In the genomic region with DNA sequence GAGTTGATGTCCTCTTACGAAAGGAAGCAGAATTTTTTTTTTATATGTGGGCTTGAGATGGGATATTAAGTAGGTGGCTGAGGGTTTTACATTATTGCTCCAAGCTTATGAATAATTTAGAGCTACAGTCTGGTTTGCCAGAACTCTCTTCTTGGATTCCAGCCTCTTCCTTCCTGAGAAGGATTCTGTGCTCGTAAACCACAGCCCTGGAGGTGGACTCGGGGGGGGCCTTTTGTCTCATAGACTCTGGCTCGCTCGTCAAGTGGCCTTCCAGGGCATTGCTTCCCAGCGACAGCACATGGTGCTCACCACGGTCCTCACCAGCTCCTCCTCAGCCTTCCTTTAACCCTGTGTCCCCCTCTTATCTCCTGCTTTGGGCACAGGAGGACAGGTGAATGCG, we compare ENCODE assay signal across 17 cellular contexts. TPM values are rescaled to one million over a fixed set of nuclear protein-coding genes. Genes with fewer than 3 reads are reported as not detected.
DNase-seq lines count a peak whose midpoint lies in the region; ATAC-seq, FAIRE-seq and TF ChIP-seq lines count a peak whose summit lies in the region.
"Had no signal": no experiment of that assay in that cellular context is flagged by ENCODE, and none has a peak within 500 bp of the region (broad histone marks: within the 10 kb centered on the region; RNA-seq: fewer than 3 reads in every experiment).

No MANE protein-coding gene starts in this region.

- no TSS peak for BruUV-seq in GM12878 (replicated peaks; lab: Mats Ljungman, UMichigan)

- TF ChIP-seq RAD21 in GM12878 (IDR thresholded peaks at IDR 0.05; ENCODE audit: insufficient read depth, low read depth, low read length) = no peak

- peaks cover 60% of the 10 kb centered on the region for H3K36me3 ChIP-seq in BLaER1
- peaks cover 4 to 7% of the 10 kb centered on the region in 2 experiments; a peak in 3 of 4 replicates for H3K36me3 ChIP-seq in GM12878 (ENCODE audit: control insufficient read depth in 2 of 2, insufficient read depth in 2 of 2, low read length in 1 of 2)
- H3K36me3 ChIP-seq in psoas muscle (ENCODE audit: insufficient read depth in 1 of 2, low read depth in 1 of 2) = peaks cover 0 to 10% of the 10 kb centered on the region in 2 donors
- H3K36me3 ChIP-seq: adrenal gland had no signal

- POLR2A ChIA-PET in GM12878 (lab: Charles Lee) = no interaction called here

- H2AFZ ChIP-seq in GM12878 (ENCODE audit: control insufficient read depth, low read depth, low read length) = no peak overlapping the region
- H2AFZ ChIP-seq: parathyroid adenoma had no signal

- H3K9me3 ChIP-seq in BLaER1 = no peaks in the 10 kb centered on the region
- H3K9me3 ChIP-seq in GM12878 (replicated peaks; ENCODE audit: control insufficient read depth, insufficient read depth, low read length) = no peaks in the 10 kb centered on the region
- no peaks in the 10 kb centered on the region for H3K9me3 ChIP-seq in psoas muscle
- H3K9me3 ChIP-seq: adrenal gland had no signal

- H3K9ac ChIP-seq in BLaER1 = no peak overlapping the region
- H3K9ac ChIP-seq in GM12878 (ENCODE audit: control insufficient read depth, insufficient read depth, low read length) = no peak overlapping the region
- H3K9ac ChIP-seq: parathyroid adenoma had no signal

- H3K27ac ChIP-seq in BLaER1 (0 out of 2 replicates have a peak overlapping the region, but pooled peaks have one; percentile 1), GM12878 (ENCODE audit: control insufficient read depth, insufficient read depth) (no peak overlapping the region; the same call in 1 of the 2 replicates), psoas muscle (peak overlapping the region; percentile 96), coronary artery (peak overlapping the region in 1 of 2 donors; percentile 44)
- H3K27ac ChIP-seq: parathyroid adenoma had no signal

- no peak for TF ChIP-seq EP300 in GM12878 (IDR thresholded peaks at IDR 0.05; ENCODE audit: borderline replicate concordance in 1 of 2, control insufficient read depth in 1 of 2, low read depth in 2 of 2, low read length in 2 of 2)

- RAD21 ChIA-PET in GM12878 (lab: Charles Lee; ENCODE audit: unreplicated experiment) = no interaction called here

- H3K27ac Mint-ChIP-seq in activated T-helper 2 cell treated with anti-CD3 and anti-CD28 coated beads, Interferon-gamma antibody, Interleukin-2, Interleukin-4, amounts not matched to agents 10 μg/mL and 5 μg/mL and 100 μg/mL, durations not matched to agents 14 hours and 24 hours and 36 hours = no peak overlapping the region

- no peaks in the 10 kb centered on the region for H3K9me3 Mint-ChIP-seq in activated T-helper 2 cell treated with anti-CD3 and anti-CD28 coated beads, Interferon-gamma antibody, Interleukin-2, Interleukin-4, amounts not matched to agents 10 μg/mL and 5 μg/mL and 100 μg/mL, durations not matched to agents 14 hours and 24 hours and 36 hours
- H3K9me3 Mint-ChIP-seq: T-cell had no signal

- in situ Hi-C loops in GM13977 (cut with MboI; ENCODE audit: low pct_unique_long_range_greater_than_20kb, low sequenced_read_pairs, unreplicated experiment) = no loop called here
- in situ Hi-C loops in GM12878 (cut with MboI) = no loop called here

- H3K4me1 ChIP-seq in BLaER1 = peaks cover 12% of the 10 kb centered on the region; the same call in 1 of the 2 replicates
- peaks cover 14% of the 10 kb centered on the region for H3K4me1 ChIP-seq in GM12878 (ENCODE audit: control insufficient read depth, insufficient read depth, low read length)
- peaks cover 84% of the 10 kb centered on the region for H3K4me1 ChIP-seq in psoas muscle
- H3K4me1 ChIP-seq: parathyroid adenoma had no signal

- no peak overlapping the region for H3K4me3 Mint-ChIP-seq in activated T-helper 2 cell treated with anti-CD3 and anti-CD28 coated beads, Interferon-gamma antibody, Interleukin-2, Interleukin-4, amounts not matched to agents 10 μg/mL and 5 μg/mL and 100 μg/mL, durations not matched to agents 14 hours and 24 hours and 36 hours (ENCODE audit: low read depth)
- H3K4me3 Mint-ChIP-seq: T-cell had no signal

- SMC1A ChIA-PET in GM12878 (lab: Charles Lee; ENCODE audit: uncharacterized antibody, unreplicated experiment) = interaction anchor here (1.9 kb wide), 1 partner anchor 11 kb away, joined by 7 read pairs; no protein-coding TSS in a partner anchor

- peaks cover 7% of the 10 kb centered on the region for H3K4me1 Mint-ChIP-seq in activated T-helper 2 cell treated with anti-CD3 and anti-CD28 coated beads, Interferon-gamma antibody, Interleukin-2, Interleukin-4, amounts not matched to agents 10 μg/mL and 5 μg/mL and 100 μg/mL, durations not matched to agents 14 hours and 24 hours and 36 hours (ENCODE audit: low read depth)

- no peak for TF ChIP-seq POLR2A in GM12878 (IDR thresholded peaks at IDR 0.05; ENCODE audit: low read depth, low read length)

- no peak overlapping the region for H3K4me2 ChIP-seq in BLaER1
- peak overlapping the region; percentile 86; the same call in 1 of the 2 replicates for H3K4me2 ChIP-seq in GM12878 (ENCODE audit: control insufficient read depth, insufficient read depth)

- H3K36me3 Mint-ChIP-seq in activated T-helper 2 cell treated with anti-CD3 and anti-CD28 coated beads, Interferon-gamma antibody, Interleukin-2, Interleukin-4, amounts not matched to agents 10 μg/mL and 5 μg/mL and 100 μg/mL, durations not matched to agents 14 hours and 24 hours and 36 hours (ENCODE audit: low read depth) = peaks cover 11% of the 10 kb centered on the region

- no peak for ATAC-seq in GM12878
- no peak for ATAC-seq in psoas muscle
- ATAC-seq: K562, T-cell had no signal

- H3K27me3 Mint-ChIP-seq in activated T-helper 2 cell treated with anti-CD3 and anti-CD28 coated beads, Interferon-gamma antibody, Interleukin-2, Interleukin-4, amounts not matched to agents 10 μg/mL and 5 μg/mL and 100 μg/mL, durations not matched to agents 14 hours and 24 hours and 36 hours (ENCODE audit: low read depth) = no peaks in the 10 kb centered on the region
- H3K27me3 Mint-ChIP-seq: T-cell had no signal

- no peaks in the 10 kb centered on the region for H3K79me2 ChIP-seq in GM12878 (ENCODE audit: control insufficient read depth, insufficient read depth, low read length)
- H3K79me2 ChIP-seq: parathyroid adenoma had no signal

- TF ChIP-seq CTCF in GM13977 (IDR thresholded peaks at IDR 0.05; ENCODE audit: extremely low read depth, insufficient read depth, missing control alignments) (no peak), GM12878 (IDR thresholded peaks at IDR 0.05 in 2 of 3, conservative IDR thresholded peaks at IDR 0.05 in 1 of 3; ENCODE audit: control insufficient read depth in 2 of 3, extremely low read depth in 1 of 3, insufficient read depth in 1 of 3, low read depth in 3 of 3, low read length in 3 of 3) (no peak), psoas muscle (IDR thresholded peaks at IDR 0.05) (no peak), coronary artery (IDR thresholded peaks at IDR 0.05) (no peak)

- FAIRE-seq in GM12878 (lab: Jason Lieb, UNC) = no peak
- FAIRE-seq: islet of Langerhans, K562 had no signal

- no peaks in the 10 kb centered on the region for H3K27me3 ChIP-seq in BLaER1
- no peaks in the 10 kb centered on the region for H3K27me3 ChIP-seq in GM12878 (replicated peaks in 1 of 2; ENCODE audit: control insufficient read depth in 2 of 2, insufficient read depth in 2 of 2, low read length in 1 of 2)
- H3K27me3 ChIP-seq in psoas muscle (ENCODE audit: insufficient read depth in 3 of 3, low read length in 2 of 3) = no peaks in the 10 kb centered on the region
- H3K27me3 ChIP-seq: adrenal gland had no signal

- DNase-seq in GM13977 (ENCODE audit: low spot score) = peak; percentile 9
- no peak for DNase-seq in GM12878 (ENCODE audit: low read depth, low spot score)
- DNase-seq in psoas muscle = no peak
- DNase-seq in coronary artery (ENCODE audit: low spot score) = no peak
- DNase-seq in activated T-helper 2 cell treated with anti-CD3 and anti-CD28 coated beads, Interferon-gamma antibody, Interleukin-2, Interleukin-4, amounts not matched to agents 10 μg/mL and 5 μg/mL and 100 μg/mL, durations not matched to agents 14 hours and 24 hours and 36 hours (ENCODE audit: low spot score) = no peak
- DNase-seq in HUDEP-2 (lab: John Stamatoyannopoulos, UW; ENCODE audit: unreplicated experiment in 76 of 76) = no peak
- no peak for DNase-seq in stimulated activated CD4-positive, alpha-beta T cell treated with anti-CD3 and anti-CD28 coated beads, Interleukin-4, amount 100 ng/mL, for 4 hours
- DNase-seq: activated CD4-positive, alpha-beta T cell treated with anti-CD3 and anti-CD28 coated beads for 1 hour; DMS79; glutamatergic neuron; stimulated activated CD4-positive, alpha-beta T cell treated with anti-CD3 and anti-CD28 coated beads, Interleukin-12 subunit alpha, Interleukin-12 subunit beta, amount 100 ng/mL, for 4 hours; T-cell had no signal

- no peak overlapping the region for H3K4me3 ChIP-seq in BLaER1
- H3K4me3 ChIP-seq in GM12878 = no peak overlapping the region
- no peak overlapping the region for H3K4me3 ChIP-seq in psoas muscle
- no peak overlapping the region for H3K4me3 ChIP-seq in coronary artery
- H3K4me3 ChIP-seq: adrenal gland, K562 had no signal

- CTCF ChIA-PET in GM12878 (lab: Yijun Ruan, JAX) = interaction anchor here (0.8 kb wide), 2 partner anchors 42 to 52 kb away, joined by 3 read pairs; no protein-coding TSS in a partner anchor

- 100% methylated on average over 6 of the region's 8 CpGs for WGBS in GM12878 (ENCODE audit: insufficient coverage, insufficient replicate concordance, low lambda C conversion rate, missing lambda C conversion rate)
- WGBS in psoas muscle, 3 donors = 28 to 59% (median 40%) methylated on average over 8 of the region's 8 CpGs

- intact Hi-C loops in GM12878 (cut with micrococcal nuclease; ENCODE audit: unreplicated experiment) (loop anchor here (2.0 kb wide), 1 partner anchor 44 kb away; a partner anchor contains a TSS), psoas muscle (cut with DNase I) (loop anchor here in 1 of 2 donors (5.0 kb wide), 1 partner anchor 41 kb away; a partner anchor contains a TSS)
- intact Hi-C loops in activated T-helper 2 cell treated with anti-CD3 and anti-CD28 coated beads, Interferon-gamma antibody, Interleukin-2, Interleukin-4, amounts not matched to agents 10 μg/mL and 5 μg/mL and 100 μg/mL, durations not matched to agents 14 hours and 24 hours and 36 hours (cut with micrococcal nuclease) = no loop called here

- 0 out of 2 replicates have a peak, but pooled peaks cover 12% of the 10 kb centered on the region for H4K20me1 ChIP-seq in BLaER1
- H4K20me1 ChIP-seq in GM12878 (ENCODE audit: control insufficient read depth, insufficient read depth) = no peaks in the 10 kb centered on the region

RNA-seq across cellular contexts. Expression of a gene that starts 43.1 kb away (rescaled TPM):
- total RNA-seq in GM12878 (2013; cell fraction: nucleolus; rRNA removed) = 18.0 and 20.0 TPM in 2 replicates
- total RNA-seq in GM12878 (2014; rRNA removed) (26.8 and 30.3 TPM in 2 replicates), GM12878 (2014; rRNA removed; fragmentation: Illumina TruSeq; extraction: Trizol) (13.1 and 14.4 TPM in 2 replicates), GM12878 (2021) (24.0 and 24.4 TPM in 2 replicates), psoas muscle (10 to 100 TPM; 52.9 to 78.4 (median 58.6) TPM)
- 8.6 TPM for polyA plus RNA-seq in GM12878 (2011; ENCODE audit: low read depth)
- polyA plus RNA-seq in GM12878 (2011; rRNA removed) (19.8 and 38.5 TPM in 2 replicates), GM12878 (2014; fragmentation: Illumina TruSeq; extraction: Trizol) (13.9 and 21.1 TPM in 2 replicates), GM12878 (2014; fragmentation: Nextera tagmentation; extraction: Ambion mirVana) (10 to 100 TPM; 16.3 to 18.4 TPM), GM12878 (2014; rRNA removed) (33.4 and 37.3 TPM in 2 replicates), GM12878 (2016; fragmentation: Nextera tagmentation; extraction: Ambion mirVana) (10 to 100 TPM; 54.0 to 63.4 TPM), psoas muscle (100 to 1,000 TPM in 2 of 3 donors, 10 to 100 TPM in 1; 89.6 to 159 (median 109) TPM)
- polyA plus RNA-seq in GM12878 (2011; cell fraction: cytosol; rRNA removed) = 58.4 and 64.1 TPM in 2 replicates
- 29.9 and 35.1 TPM in 2 replicates for polyA plus RNA-seq in GM12878 (2011; cell fraction: nucleus; rRNA removed)
- polyA plus RNA-seq in GM12878 (2012) = 14.9 and 17.5 TPM in 2 replicates
- polyA minus RNA-seq in GM12878 (2011; rRNA and poly(A)+ RNA removed) = 28.2 and 39.0 TPM in 2 replicates
- polyA minus RNA-seq in GM12878 (2011; cell fraction: cytosol; rRNA and poly(A)+ RNA removed) = 14.9 and 16.2 TPM in 2 replicates
- 13.3 and 21.9 TPM in 2 replicates for polyA minus RNA-seq in GM12878 (2011; cell fraction: nucleus; rRNA and poly(A)+ RNA removed)
- total RNA-seq in activated T-helper 2 cell treated with anti-CD3 and anti-CD28 coated beads, Interferon-gamma antibody, Interleukin-2, Interleukin-4, amounts not matched to agents 10 μg/mL and 5 μg/mL and 100 μg/mL, durations not matched to agents 14 hours and 24 hours and 36 hours = 27.1 and 30.5 TPM in 2 replicates

RNA-seq across cellular contexts. Expression of a gene that starts 44.1 kb away (rescaled TPM):
- total RNA-seq in GM12878 (2013; cell fraction: nucleolus; rRNA removed) = 40.7 and 40.8 TPM in 2 replicates
- total RNA-seq in GM12878 (2014; rRNA removed) (19.6 and 22.2 TPM in 2 replicates), GM12878 (2014; rRNA removed; fragmentation: Illumina TruSeq; extraction: Trizol) (16.8 and 18.9 TPM in 2 replicates), GM12878 (2021) (15.9 and 17.1 TPM in 2 replicates), psoas muscle (10 to 100 TPM; 15.7 to 50.1 (median 37.7) TPM)
- 3.5 TPM for polyA plus RNA-seq in GM12878 (2011; ENCODE audit: low read depth)
- polyA plus RNA-seq in GM12878 (2011; rRNA removed) (16.0 and 23.7 TPM in 2 replicates), GM12878 (2014; fragmentation: Illumina TruSeq; extraction: Trizol) (11.1 and 13.4 TPM in 2 replicates), GM12878 (2014; fragmentation: Nextera tagmentation; extraction: Ambion mirVana) (10 to 100 TPM; 24.3 to 32.7 TPM), GM12878 (2014; rRNA removed) (21.0 and 22.1 TPM in 2 replicates), GM12878 (2016; fragmentation: Nextera tagmentation; extraction: Ambion mirVana) (10 to 100 TPM; 34.5 to 35.6 TPM), psoas muscle (10 to 100 TPM; 23.6 to 31.9 (median 26.7) TPM)
- polyA plus RNA-seq in GM12878 (2011; cell fraction: cytosol; rRNA removed) = 39.0 and 39.3 TPM in 2 replicates
- polyA plus RNA-seq in GM12878 (2011; cell fraction: nucleus; rRNA removed) = 24.1 and 24.3 TPM in 2 replicates
- polyA plus RNA-seq in GM12878 (2012) = 10.1 and 10.7 TPM in 2 replicates
- polyA minus RNA-seq in GM12878 (2011; rRNA and poly(A)+ RNA removed) = 46.4 and 56.1 TPM in 2 replicates
- 10.9 and 13.9 TPM in 2 replicates for polyA minus RNA-seq in GM12878 (2011; cell fraction: cytosol; rRNA and poly(A)+ RNA removed)
- polyA minus RNA-seq in GM12878 (2011; cell fraction: nucleus; rRNA and poly(A)+ RNA removed) = 15.1 and 23.2 TPM in 2 replicates
- 17.7 and 19.4 TPM in 2 replicates for total RNA-seq in activated T-helper 2 cell treated with anti-CD3 and anti-CD28 coated beads, Interferon-gamma antibody, Interleukin-2, Interleukin-4, amounts not matched to agents 10 μg/mL and 5 μg/mL and 100 μg/mL, durations not matched to agents 14 hours and 24 hours and 36 hours
